Comparison of ENCODE assay signal across 35 cellular contexts in the genomic region with DNA sequence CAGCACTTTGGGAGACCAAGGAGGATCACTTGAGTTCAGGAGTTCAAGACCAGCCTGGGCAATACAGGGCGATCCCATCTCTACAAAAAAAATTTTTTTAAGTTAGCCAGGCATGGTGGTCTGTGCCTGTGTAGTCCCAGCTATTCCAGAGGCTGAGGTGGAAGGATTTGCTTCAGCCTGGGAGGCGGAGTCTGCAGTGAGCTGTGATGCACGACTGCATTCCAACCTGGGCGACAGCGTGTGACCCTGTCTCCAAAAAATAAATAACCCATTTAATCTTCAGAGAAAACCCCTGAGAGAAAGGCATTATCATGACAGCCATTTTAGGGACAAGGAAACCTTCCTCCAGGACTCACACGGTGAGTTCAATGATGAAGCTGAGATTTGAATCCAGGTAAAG. TPM values are rescaled to one million over a fixed set of nuclear protein-coding genes. Genes with fewer than 3 reads are reported as not detected.
"Had no signal": no experiment of that assay in that cellular context is flagged by ENCODE, and none has a peak within 500 bp of the region (broad histone marks: within the 10 kb centered on the region; RNA-seq: fewer than 3 reads in every experiment).

No MANE protein-coding gene starts in this region.

- H3K27me3 ChIP-seq: adrenal gland, body of pancreas, brain microvascular endothelial cell, breast epithelium had no signal

- H3K27ac ChIP-seq: adrenal gland, body of pancreas, brain microvascular endothelial cell, breast epithelium, VCaP had no signal

- ATAC-seq: activated CD8-positive, alpha-beta T cell treated with anti-CD3 and anti-CD28 coated beads for 36 hours; activated naive CD4-positive, alpha-beta T cell treated with anti-CD3 and anti-CD28 coated beads, Interleukin-2, amount 50 U/mL, for 72 hours; activated T-cell treated with anti-CD3 and anti-CD28 coated beads, Interleukin-2, amount 50 U/mL, for 4 hours; activated T-cell treated with anti-CD3 and anti-CD28 coated beads, Interleukin-2, amount 50 U/mL, for 72 hours; activated T-helper 17 cell treated with anti-CD3 and anti-CD28 coated beads, Interleukin-2, amount 50 U/mL, for 72 hours; body of pancreas had no signal

- H3K4me3 ChIP-seq: adrenal gland, body of pancreas, breast epithelium had no signal

- H3K9me3 ChIP-seq: adrenal gland, body of pancreas, breast epithelium had no signal

- H3K36me3 ChIP-seq: adrenal gland, brain microvascular endothelial cell, breast epithelium had no signal

- DNase-seq: activated B cell treated with CpG ODN at 0.5 μM for 24 hours; activated CD4-positive, alpha-beta memory T cell treated with anti-CD3 and anti-CD28 coated beads for 36 hours; activated CD4-positive, alpha-beta T cell treated with anti-CD3 and anti-CD28 coated beads for 4 hours; activated CD4-positive, alpha-beta T cell treated with anti-CD3 and anti-CD28 coated beads, Interleukin-2, amount 10 ng/mL, durations not matched to agents 24 days and 14 days; activated CD4-positive, alpha-beta T cell treated with anti-CD3 and anti-CD28 coated beads, Interleukin-2, amount 50 U/mL, for 1 hour; activated CD4-positive, alpha-beta T cell treated with anti-CD3 and anti-CD28 coated beads, Interleukin-2, amount 50 U/mL, for 4 hours; activated CD4-positive, CD25-positive, alpha-beta regulatory T cell treated with anti-CD3 and anti-CD28 coated beads, Interleukin-2, amount 50 U/mL, for 72 hours; activated CD8-positive, alpha-beta memory T cell treated with anti-CD3 and anti-CD28 coated beads, Interleukin-2, amount 50 U/mL, for 4 hours; activated CD8-positive, alpha-beta T cell treated with anti-CD3 and anti-CD28 coated beads for 36 hours; activated effector memory CD4-positive, alpha-beta T cell treated with anti-CD3 and anti-CD28 coated beads, Interleukin-2, amount 50 U/mL, for 16 hours; activated gamma-delta T cell treated with Interleukin-2 at 50 U/mL for 16 hours; activated naive CD4-positive, alpha-beta T cell; activated naive CD4-positive, alpha-beta T cell treated with anti-CD3 and anti-CD28 coated beads for 36 hours; activated naive CD4-positive, alpha-beta T cell treated with anti-CD3 and anti-CD28 coated beads, Interleukin-2, amount 50 U/mL, for 16 hours; activated naive CD8-positive, alpha-beta T cell treated with anti-CD3 and anti-CD28 coated beads for 36 hours; activated T-cell treated with anti-CD3 and anti-CD28 coated beads for 4 hours; activated T-cell treated with anti-CD3 and anti-CD28 coated beads, Interleukin-2, amount 50 U/mL, for 1 hour; activated T-cell treated with anti-CD3 and anti-CD28 coated beads, Interleukin-2, amount 50 U/mL, for 4 hours; activated T-cell treated with anti-CD3 and anti-CD28 coated beads, Interleukin-2, amount 50 U/mL, for 72 hours; amniotic stem cell; aorta; body of pancreas; brain microvascular endothelial cell; central memory CD4-positive, alpha-beta T cell; T-helper 1 cell; T-helper 2 cell; T-helper 9 cell had no signal

RNA-seq across cellular contexts. Expression of a gene that starts 43.7 kb away (rescaled TPM):
- total RNA-seq: activated B cell treated with CpG ODN at 0.5 μM for 24 hours; activated CD4-positive, alpha-beta memory T cell treated with anti-CD3 and anti-CD28 coated beads for 36 hours; activated CD4-positive, alpha-beta T cell treated with anti-CD3 and anti-CD28 coated beads, Interleukin-2, amount 10 ng/mL, durations not matched to agents 24 days and 14 days; activated CD8-positive, alpha-beta memory T cell treated with anti-CD3 and anti-CD28 coated beads for 36 hours; activated CD8-positive, alpha-beta T cell treated with anti-CD3 and anti-CD28 coated beads for 36 hours; activated naive CD4-positive, alpha-beta T cell treated with anti-CD3 and anti-CD28 coated beads for 36 hours; activated naive CD4-positive, alpha-beta T cell treated with anti-CD3 and anti-CD28 coated beads, Interleukin-2, amount 50 U/mL, for 72 hours; activated naive CD8-positive, alpha-beta T cell treated with anti-CD3 and anti-CD28 coated beads for 36 hours; activated T-cell treated with anti-CD3 and anti-CD28 coated beads, Interleukin-2, amount 50 U/mL, for 4 hours; activated T-cell treated with anti-CD3 and anti-CD28 coated beads, Interleukin-2, amount 50 U/mL, for 72 hours; activated T-helper 1 cell treated with anti-CD3 and anti-CD28 coated beads, Interleukin-12 subunit alpha, Interleukin-12 subunit beta, Interleukin-2, Interleukin-4 antibody, amounts not matched to agents 30 ng/mL and 10 ng/mL and 1 ng/mL, durations not matched to agents 14 hours and 24 hours and 36 hours; activated T-helper 17 cell treated with anti-CD3 and anti-CD28 coated beads, Interleukin-2, amount 50 U/mL, for 72 hours; astrocyte had no signal
